In genomic region chr3:10480871-10481378, GRCh38 we compare ENCODE assay signal across 41 cellular contexts. TPM values are rescaled to one million over a fixed set of nuclear protein-coding genes. Genes with fewer than 3 reads are reported as not detected.
"Had no signal": no experiment of that assay in that cellular context is flagged by ENCODE, and none has a peak within 500 bp of the region (broad histone marks: within the 10 kb centered on the region; RNA-seq: fewer than 3 reads in every experiment).

No MANE protein-coding gene starts in this region.

- H3K4me3 ChIP-seq: Peyer's patch had no signal

- H3K27ac ChIP-seq: brain microvascular endothelial cell, Peyer's patch had no signal

- H3K27ac Mint-ChIP-seq: activated B cell treated with CpG ODN at 0.5 μM for 24 hours; activated CD4-positive, alpha-beta memory T cell treated with anti-CD3 and anti-CD28 coated beads, Interleukin-2, amount 10 ng/mL, durations not matched to agents 7 days and 5 days; activated CD8-positive, alpha-beta memory T cell treated with anti-CD3 and anti-CD28 coated beads, Interleukin-2, amount 10 ng/mL, durations not matched to agents 7 days and 5 days; activated naive CD8-positive, alpha-beta T cell treated with anti-CD3 and anti-CD28 coated beads for 36 hours; activated T-helper 17 cell treated with anti-CD3 and anti-CD28 coated beads, Interleukin-2, amount 50 U/mL, for 72 hours; T-cell had no signal

- H3K4me1 ChIP-seq: Peyer's patch had no signal

- H3K27me3 ChIP-seq: brain microvascular endothelial cell, Peyer's patch had no signal

- DNase-seq: activated B cell treated with CpG ODN at 0.5 μM for 24 hours; activated CD4-positive, alpha-beta memory T cell treated with anti-CD3 and anti-CD28 coated beads, Interleukin-2, amount 10 ng/mL, durations not matched to agents 7 days and 5 days; activated CD4-positive, alpha-beta T cell treated with anti-CD3 and anti-CD28 coated beads for 4 hours; activated CD4-positive, alpha-beta T cell treated with anti-CD3 and anti-CD28 coated beads, Interleukin-2, amount 50 U/mL, for 1 hour; activated CD4-positive, CD25-positive, alpha-beta regulatory T cell treated with anti-CD3 and anti-CD28 coated beads, Interleukin-2, amount 50 U/mL, for 72 hours; activated CD8-positive, alpha-beta memory T cell treated with anti-CD3 and anti-CD28 coated beads for 24 hours; activated CD8-positive, alpha-beta memory T cell treated with anti-CD3 and anti-CD28 coated beads, Interleukin-2, amount 10 ng/mL, durations not matched to agents 7 days and 5 days; activated CD8-positive, alpha-beta memory T cell treated with anti-CD3 and anti-CD28 coated beads, Interleukin-2, amount 50 U/mL, for 48 hours; activated effector memory CD4-positive, alpha-beta T cell treated with anti-CD3 and anti-CD28 coated beads, Interleukin-2, amount 50 U/mL, for 16 hours; activated naive CD4-positive, alpha-beta T cell; activated naive CD4-positive, alpha-beta T cell treated with anti-CD3 and anti-CD28 coated beads, Interleukin-2, amount 50 U/mL, for 16 hours; activated naive CD8-positive, alpha-beta T cell treated with anti-CD3 and anti-CD28 coated beads for 36 hours; activated T-cell treated with anti-CD3 and anti-CD28 coated beads, Interleukin-2, amount 50 U/mL, for 48 hours; amniotic stem cell; aorta; brain microvascular endothelial cell; central memory CD4-positive, alpha-beta T cell; MM.1S; MV-4-11; NCI-H1092; NCI-H1417; NCI-H146; NCI-H187; NCI-H2029 treated with DMSO at 0.1 percent for 48 hours; NCI-H2107; NCI-H2171; NCI-H510A; NCI-H526; NCI-H748 treated with DMSO at 0.1 percent for 48 hours; NK-92 treated with Interleukin-12 subunit alpha and Interleukin-12 subunit beta, amount 100 ng/mL, for 24 hours; PC-3; Peyer's patch; RPMI8226; SIG-M5; T-cell; T-helper 2 cell; T-helper 9 cell had no signal

- H3K36me3 Mint-ChIP-seq: activated CD8-positive, alpha-beta memory T cell treated with anti-CD3 and anti-CD28 coated beads, Interleukin-2, amount 10 ng/mL, durations not matched to agents 7 days and 5 days; activated naive CD8-positive, alpha-beta T cell treated with anti-CD3 and anti-CD28 coated beads for 36 hours; T-cell had no signal

- H3K9me3 ChIP-seq: Peyer's patch had no signal

- H3K9me3 Mint-ChIP-seq: activated CD4-positive, alpha-beta memory T cell treated with anti-CD3 and anti-CD28 coated beads, Interleukin-2, amount 10 ng/mL, durations not matched to agents 7 days and 5 days; activated T-helper 17 cell treated with anti-CD3 and anti-CD28 coated beads, Interleukin-2, amount 50 U/mL, for 72 hours had no signal

- ATAC-seq: activated CD8-positive, alpha-beta memory T cell treated with anti-CD3 and anti-CD28 coated beads, Interleukin-2, amount 10 ng/mL, durations not matched to agents 7 days and 5 days; activated T-helper 17 cell treated with anti-CD3 and anti-CD28 coated beads, Interleukin-2, amount 50 U/mL, for 72 hours; PC-3; SK-N-SH treated with all-trans-retinoic acid at 6 μM for 48 hours; T-cell had no signal

- H3K4me3 Mint-ChIP-seq: activated B cell treated with CpG ODN at 0.5 μM for 24 hours; activated CD4-positive, alpha-beta memory T cell treated with anti-CD3 and anti-CD28 coated beads, Interleukin-2, amount 10 ng/mL, durations not matched to agents 7 days and 5 days; activated CD8-positive, alpha-beta memory T cell treated with anti-CD3 and anti-CD28 coated beads, Interleukin-2, amount 10 ng/mL, durations not matched to agents 7 days and 5 days; activated naive CD8-positive, alpha-beta T cell treated with anti-CD3 and anti-CD28 coated beads for 36 hours; activated T-helper 17 cell treated with anti-CD3 and anti-CD28 coated beads, Interleukin-2, amount 50 U/mL, for 72 hours; T-cell had no signal

- H3K4me1 Mint-ChIP-seq: activated B cell treated with CpG ODN at 0.5 μM for 24 hours; activated CD4-positive, alpha-beta memory T cell treated with anti-CD3 and anti-CD28 coated beads, Interleukin-2, amount 10 ng/mL, durations not matched to agents 7 days and 5 days; activated CD8-positive, alpha-beta memory T cell treated with anti-CD3 and anti-CD28 coated beads, Interleukin-2, amount 10 ng/mL, durations not matched to agents 7 days and 5 days; activated naive CD8-positive, alpha-beta T cell treated with anti-CD3 and anti-CD28 coated beads for 36 hours; activated T-helper 17 cell treated with anti-CD3 and anti-CD28 coated beads, Interleukin-2, amount 50 U/mL, for 72 hours had no signal

- H3K27me3 Mint-ChIP-seq: activated CD4-positive, alpha-beta memory T cell treated with anti-CD3 and anti-CD28 coated beads, Interleukin-2, amount 10 ng/mL, durations not matched to agents 7 days and 5 days; activated CD8-positive, alpha-beta memory T cell treated with anti-CD3 and anti-CD28 coated beads, Interleukin-2, amount 10 ng/mL, durations not matched to agents 7 days and 5 days; activated naive CD8-positive, alpha-beta T cell treated with anti-CD3 and anti-CD28 coated beads for 36 hours; activated T-helper 17 cell treated with anti-CD3 and anti-CD28 coated beads, Interleukin-2, amount 50 U/mL, for 72 hours; T-cell had no signal

- H3K36me3 ChIP-seq: brain microvascular endothelial cell, Peyer's patch had no signal

RNA-seq across cellular contexts. Expression of gene ATP2B2, which starts 24.5 kb away (rescaled TPM):
- total RNA-seq: activated B cell treated with CpG ODN at 0.5 μM for 24 hours; activated CD4-positive, alpha-beta memory T cell treated with anti-CD3 and anti-CD28 coated beads, Interleukin-2, amount 10 ng/mL, durations not matched to agents 7 days and 5 days; activated CD8-positive, alpha-beta memory T cell treated with anti-CD3 and anti-CD28 coated beads, Interleukin-2, amount 10 ng/mL, durations not matched to agents 7 days and 5 days; activated naive CD8-positive, alpha-beta T cell treated with anti-CD3 and anti-CD28 coated beads for 36 hours; activated T-helper 17 cell treated with anti-CD3 and anti-CD28 coated beads, Interleukin-2, amount 50 U/mL, for 72 hours; LHCN-M2; PC-3; Peyer's patch; SK-MEL-5; T-cell had no signal
- polyA plus RNA-seq: aorta had no signal
